10 cellular contexts compared by ENCODE assay signal in the genomic region with DNA sequence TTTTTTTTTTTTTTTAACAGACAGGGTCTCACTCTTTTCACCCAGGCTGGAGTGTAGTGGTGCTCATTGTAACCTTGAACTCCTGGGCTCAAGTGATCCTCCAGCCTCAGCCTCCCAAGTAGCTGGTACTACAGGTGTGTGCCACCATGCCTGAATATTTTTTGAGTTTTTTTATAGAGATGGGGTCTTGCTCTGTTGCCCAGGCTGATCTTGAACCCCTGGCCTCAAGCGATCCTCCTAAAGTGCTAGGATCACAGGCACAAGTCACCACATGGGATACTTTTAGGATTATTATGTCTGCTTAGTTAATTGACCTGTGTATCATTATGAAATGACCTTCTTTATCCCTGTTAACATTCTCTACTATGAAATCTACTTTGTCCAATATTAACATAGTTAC. TPM values are rescaled to one million over a fixed set of nuclear protein-coding genes. Genes with fewer than 3 reads are reported as not detected.
DNase-seq lines count a peak whose midpoint lies in the region; ATAC-seq, FAIRE-seq and TF ChIP-seq lines count a peak whose summit lies in the region.
"Had no signal": no experiment of that assay in that cellular context is flagged by ENCODE, and none has a peak within 500 bp of the region (broad histone marks: within the 10 kb centered on the region; RNA-seq: fewer than 3 reads in every experiment).

No MANE protein-coding gene starts in this region.

- H3K4me1 ChIP-seq in HEK293 (ENCODE audit: control insufficient read depth, insufficient read depth, low read length) = no peaks in the 10 kb centered on the region
- H3K4me1 ChIP-seq in GM12878 (ENCODE audit: control insufficient read depth, insufficient read depth, low read length) = no peaks in the 10 kb centered on the region; the same call in 1 of the 2 replicates

- no peaks in the 10 kb centered on the region for H3K79me2 ChIP-seq in GM12878 (ENCODE audit: control insufficient read depth, insufficient read depth, low read length)

- H3K36me3 ChIP-seq in HEK293 (ENCODE audit: control insufficient read depth in 2 of 2, insufficient read depth in 1 of 2, low read length in 2 of 2) (no peaks in the 10 kb centered on the region), GM12878 (ENCODE audit: control insufficient read depth in 2 of 2, insufficient read depth in 2 of 2, low read length in 1 of 2) (no peaks in the 10 kb centered on the region)

- no peaks in the 10 kb centered on the region for H3K36me3 Mint-ChIP-seq in activated naive CD4-positive, alpha-beta T cell treated with anti-CD3 and anti-CD28 coated beads, Interleukin-2, amount 10 ng/mL, durations not matched to agents 7 days and 5 days
- H3K36me3 Mint-ChIP-seq in stimulated activated memory B cell treated with anti-CD40 and anti-IgM and Interleukin-4, amounts not matched to agents 10 μg/mL and 1 μg/mL and 100 μg/mL, for 72 hours = no peaks in the 10 kb centered on the region
- H3K36me3 Mint-ChIP-seq in activated T-helper 1 cell treated with anti-CD3 and anti-CD28 coated beads, Interleukin-12 subunit alpha, Interleukin-12 subunit beta, Interleukin-2, Interleukin-4 antibody, amounts not matched to agents 30 ng/mL and 10 ng/mL and 1 ng/mL, durations not matched to agents 14 hours and 24 hours and 36 hours (ENCODE audit: low read depth) = peaks cover 9% of the 10 kb centered on the region

- FAIRE-seq in GM12878 (lab: Jason Lieb, UNC) = no peak

- peak; percentile 10 for DNase-seq in activated naive CD4-positive, alpha-beta T cell treated with anti-CD3 and anti-CD28 coated beads, Interleukin-2, amount 10 ng/mL, durations not matched to agents 7 days and 5 days
- no peak for DNase-seq in activated naive CD4-positive, alpha-beta T cell treated with anti-CD3 and anti-CD28 coated beads, Interleukin-2, amount 50 U/mL, for 16 hours
- DNase-seq in GM12878 (ENCODE audit: low read depth, low spot score) = no peak
- no peak for DNase-seq in GM20000 (ENCODE audit: low spot score)
- DNase-seq in activated T-helper 1 cell treated with anti-CD3 and anti-CD28 coated beads, Interleukin-12 subunit alpha, Interleukin-12 subunit beta, Interleukin-2, Interleukin-4 antibody, amounts not matched to agents 30 ng/mL and 10 ng/mL and 1 ng/mL, durations not matched to agents 14 hours and 24 hours and 36 hours (ENCODE audit: low spot score) = no peak
- DNase-seq: NCI-H524 treated with DMSO at 0.1 percent for 48 hours, SIG-M5 had no signal

- BruUV-seq in GM12878 (replicated peaks; lab: Mats Ljungman, UMichigan) = no TSS peak

- RAD21 ChIA-PET in GM12878 (lab: Charles Lee; ENCODE audit: unreplicated experiment) = interaction anchor here (0.6 to 5.2 kb wide), 34 partner anchors 11 to 791 kb away, joined by 3 to 95 read pairs (median 8); partner anchors contain the start of genes DYRK3, IKBKE and RASSF5

- H4K20me1 ChIP-seq in GM12878 (ENCODE audit: control insufficient read depth, insufficient read depth) = no peaks in the 10 kb centered on the region

- SMC1A ChIA-PET in GM12878 (lab: Charles Lee; ENCODE audit: uncharacterized antibody, unreplicated experiment) = interaction anchor here (0.7 to 10.8 kb wide), 35 partner anchors 9 to 367 kb away, joined by 3 to 311 read pairs (median 6); partner anchors contain the start of gene DYRK3

- H3K27ac Mint-ChIP-seq in activated naive CD4-positive, alpha-beta T cell treated with anti-CD3 and anti-CD28 coated beads, Interleukin-2, amount 10 ng/mL, durations not matched to agents 7 days and 5 days = no peak overlapping the region
- H3K27ac Mint-ChIP-seq in stimulated activated memory B cell treated with anti-CD40 and anti-IgM and Interleukin-4, amounts not matched to agents 10 μg/mL and 1 μg/mL and 100 μg/mL, for 72 hours = peak overlapping the region; percentile 73
- H3K27ac Mint-ChIP-seq in activated T-helper 1 cell treated with anti-CD3 and anti-CD28 coated beads, Interleukin-12 subunit alpha, Interleukin-12 subunit beta, Interleukin-2, Interleukin-4 antibody, amounts not matched to agents 30 ng/mL and 10 ng/mL and 1 ng/mL, durations not matched to agents 14 hours and 24 hours and 36 hours = no peak overlapping the region

- no peaks in the 10 kb centered on the region for H3K9me3 Mint-ChIP-seq in activated naive CD4-positive, alpha-beta T cell treated with anti-CD3 and anti-CD28 coated beads, Interleukin-2, amount 10 ng/mL, durations not matched to agents 7 days and 5 days
- H3K9me3 Mint-ChIP-seq in stimulated activated memory B cell treated with anti-CD40 and anti-IgM and Interleukin-4, amounts not matched to agents 10 μg/mL and 1 μg/mL and 100 μg/mL, for 72 hours = no peaks in the 10 kb centered on the region
- H3K9me3 Mint-ChIP-seq in activated T-helper 1 cell treated with anti-CD3 and anti-CD28 coated beads, Interleukin-12 subunit alpha, Interleukin-12 subunit beta, Interleukin-2, Interleukin-4 antibody, amounts not matched to agents 30 ng/mL and 10 ng/mL and 1 ng/mL, durations not matched to agents 14 hours and 24 hours and 36 hours = no peaks in the 10 kb centered on the region

- no peak overlapping the region for H3K4me2 ChIP-seq in GM12878 (ENCODE audit: control insufficient read depth, insufficient read depth)

- no peak for TF ChIP-seq POLR2A in GM12878 (IDR thresholded peaks at IDR 0.05; ENCODE audit: low read depth, low read length)

- H3K27ac ChIP-seq in HEK293 (ENCODE audit: extremely low read depth, low read depth, low read length) (no peak overlapping the region), GM12878 (ENCODE audit: control insufficient read depth, insufficient read depth) (no peak overlapping the region)
- H3K27ac ChIP-seq: HL-60 had no signal

- CTCF ChIA-PET in activated naive CD4-positive, alpha-beta T cell treated with anti-CD3 and anti-CD28 coated beads, Interleukin-2, amount 10 ng/mL, durations not matched to agents 7 days and 5 days (lab: Charles Lee) = interaction anchor here (0.6 to 10.1 kb wide), 36 partner anchors 8 to 1320 kb away, joined by 3 to 255 read pairs (median 5); partner anchors contain the start of gene EIF2D
- CTCF ChIA-PET in HEK293 (lab: Yijun Ruan, JAX) = interaction anchor here (0.6 to 6.5 kb wide), 45 partner anchors 9 to 824 kb away, joined by 3 to 94 read pairs (median 4); partner anchors contain the start of genes DYRK3 and RASSF5
- CTCF ChIA-PET in GM12878 (lab: Yijun Ruan, JAX) = interaction anchor here (0.6 to 9.4 kb wide), 42 partner anchors 11 to 478 kb away, joined by 3 to 440 read pairs (median 8); partner anchors contain the start of genes DYRK3, EIF2D and IKBKE

- no peak for TF ChIP-seq EP300 in GM12878 (IDR thresholded peaks at IDR 0.05; ENCODE audit: borderline replicate concordance in 1 of 2, control insufficient read depth in 1 of 2, low read depth in 2 of 2, low read length in 2 of 2)

- in situ Hi-C loops in GM12878 (cut with MboI) = loop anchor here (5.0 kb wide), 1 partner anchor 37 kb away; no protein-coding TSS in a partner anchor

- no peaks in the 10 kb centered on the region for H3K27me3 Mint-ChIP-seq in activated naive CD4-positive, alpha-beta T cell treated with anti-CD3 and anti-CD28 coated beads, Interleukin-2, amount 10 ng/mL, durations not matched to agents 7 days and 5 days
- no peaks in the 10 kb centered on the region for H3K27me3 Mint-ChIP-seq in stimulated activated memory B cell treated with anti-CD40 and anti-IgM and Interleukin-4, amounts not matched to agents 10 μg/mL and 1 μg/mL and 100 μg/mL, for 72 hours
- H3K27me3 Mint-ChIP-seq in activated T-helper 1 cell treated with anti-CD3 and anti-CD28 coated beads, Interleukin-12 subunit alpha, Interleukin-12 subunit beta, Interleukin-2, Interleukin-4 antibody, amounts not matched to agents 30 ng/mL and 10 ng/mL and 1 ng/mL, durations not matched to agents 14 hours and 24 hours and 36 hours (ENCODE audit: insufficient read depth) = peaks cover 2% of the 10 kb centered on the region

- no peak overlapping the region for H3K4me3 Mint-ChIP-seq in activated naive CD4-positive, alpha-beta T cell treated with anti-CD3 and anti-CD28 coated beads, Interleukin-2, amount 10 ng/mL, durations not matched to agents 7 days and 5 days
- no peak overlapping the region for H3K4me3 Mint-ChIP-seq in stimulated activated memory B cell treated with anti-CD40 and anti-IgM and Interleukin-4, amounts not matched to agents 10 μg/mL and 1 μg/mL and 100 μg/mL, for 72 hours
- no peak overlapping the region for H3K4me3 Mint-ChIP-seq in activated T-helper 1 cell treated with anti-CD3 and anti-CD28 coated beads, Interleukin-12 subunit alpha, Interleukin-12 subunit beta, Interleukin-2, Interleukin-4 antibody, amounts not matched to agents 30 ng/mL and 10 ng/mL and 1 ng/mL, durations not matched to agents 14 hours and 24 hours and 36 hours

- 96% methylated on average over 1 of the region's 1 CpG for WGBS in GM12878 (ENCODE audit: insufficient coverage, insufficient replicate concordance, low lambda C conversion rate, missing lambda C conversion rate)

- no peak overlapping the region for H3K9ac ChIP-seq in GM12878 (ENCODE audit: control insufficient read depth, insufficient read depth, low read length)

- peaks cover 19% of the 10 kb centered on the region for H3K4me1 Mint-ChIP-seq in activated naive CD4-positive, alpha-beta T cell treated with anti-CD3 and anti-CD28 coated beads, Interleukin-2, amount 10 ng/mL, durations not matched to agents 7 days and 5 days
- peaks cover 7% of the 10 kb centered on the region for H3K4me1 Mint-ChIP-seq in stimulated activated memory B cell treated with anti-CD40 and anti-IgM and Interleukin-4, amounts not matched to agents 10 μg/mL and 1 μg/mL and 100 μg/mL, for 72 hours
- peaks cover 35% of the 10 kb centered on the region for H3K4me1 Mint-ChIP-seq in activated T-helper 1 cell treated with anti-CD3 and anti-CD28 coated beads, Interleukin-12 subunit alpha, Interleukin-12 subunit beta, Interleukin-2, Interleukin-4 antibody, amounts not matched to agents 30 ng/mL and 10 ng/mL and 1 ng/mL, durations not matched to agents 14 hours and 24 hours and 36 hours (ENCODE audit: low read depth)

- no peak overlapping the region for H2AFZ ChIP-seq in GM12878 (ENCODE audit: control insufficient read depth, low read depth, low read length)

- peak; percentile 15; the same call in 2 of the 3 replicates for ATAC-seq in GM12878
- no peak for ATAC-seq in stimulated activated memory B cell treated with anti-CD40 and anti-IgM and Interleukin-4, amounts not matched to agents 10 μg/mL and 1 μg/mL and 100 μg/mL, for 72 hours

- no peak overlapping the region for H3K4me3 ChIP-seq in HEK293 (ENCODE audit: low read depth, low read length)
- no peak overlapping the region for H3K4me3 ChIP-seq in GM12878

- no peaks in the 10 kb centered on the region for H3K27me3 ChIP-seq in GM12878 (replicated peaks in 1 of 2; ENCODE audit: control insufficient read depth in 2 of 2, insufficient read depth in 2 of 2, low read length in 1 of 2)

- H3K9me3 ChIP-seq in HEK293 (ENCODE audit: control insufficient read depth, insufficient read depth, low read depth, low read length) = no peaks in the 10 kb centered on the region
- no peaks in the 10 kb centered on the region for H3K9me3 ChIP-seq in GM12878 (replicated peaks; ENCODE audit: control insufficient read depth, insufficient read depth, low read length)

- POLR2A ChIA-PET in HEK293 (lab: Yijun Ruan, JAX) (interaction anchor here (0.7 kb wide), 1 partner anchor 1415 kb away, joined by 8 read pairs; no protein-coding TSS in a partner anchor), GM12878 (lab: Charles Lee) (interaction anchor here (0.6 to 2.6 kb wide), 14 partner anchors 10 to 533 kb away, joined by 3 to 24 read pairs (median 4); no protein-coding TSS in a partner anchor)

- intact Hi-C loops in GM12878 (cut with micrococcal nuclease; ENCODE audit: unreplicated experiment) = loop anchor here (1.0 to 2.0 kb wide), 2 partner anchors 38 to 67 kb away; no protein-coding TSS in a partner anchor
- intact Hi-C loops in activated T-helper 1 cell treated with anti-CD3 and anti-CD28 coated beads, Interleukin-12 subunit alpha, Interleukin-12 subunit beta, Interleukin-2, Interleukin-4 antibody, amounts not matched to agents 30 ng/mL and 10 ng/mL and 1 ng/mL, durations not matched to agents 14 hours and 24 hours and 36 hours (cut with micrococcal nuclease) = loop anchor here (1.0 to 2.0 kb wide), 5 partner anchors 11 to 119 kb away; no protein-coding TSS in a partner anchor

- TF ChIP-seq RAD21 in GM12878 (IDR thresholded peaks at IDR 0.05; ENCODE audit: insufficient read depth, low read depth, low read length) = no peak

- TF ChIP-seq CTCF in HEK293 (tag by site-specific recombination; IDR thresholded peaks at IDR 0.05) (no peak), GM12878 (IDR thresholded peaks at IDR 0.05 in 2 of 3, conservative IDR thresholded peaks at IDR 0.05 in 1 of 3; ENCODE audit: control insufficient read depth in 2 of 3, extremely low read depth in 1 of 3, insufficient read depth in 1 of 3, low read depth in 3 of 3, low read length in 3 of 3) (no peak), GM20000 (IDR thresholded peaks at IDR 0.05; ENCODE audit: extremely low read depth, missing control alignments) (no peak)

RNA-seq across cellular contexts. Expression of gene RASSF5, which starts 38.0 kb away (rescaled TPM):
- 56.7 and 60.6 TPM in 2 replicates for total RNA-seq in GM12878 (2013; cell fraction: nucleolus; rRNA removed)
- total RNA-seq in GM12878 (2014; rRNA removed) (64.1 and 68.2 TPM in 2 replicates), GM12878 (2014; rRNA removed; fragmentation: Illumina TruSeq; extraction: Trizol) (48.5 and 49.2 TPM in 2 replicates), GM12878 (2021) (82.5 and 85.6 TPM in 2 replicates)
- polyA plus RNA-seq in GM12878 (2011; ENCODE audit: low read depth) = 30.6 TPM
- polyA plus RNA-seq in GM12878 (2011; rRNA removed) (61.4 and 77.1 TPM in 2 replicates), GM12878 (2014; fragmentation: Illumina TruSeq; extraction: Trizol) (79.7 and 89.6 TPM in 2 replicates), GM12878 (2014; fragmentation: Nextera tagmentation; extraction: Ambion mirVana) (10 to 100 TPM; 14.0 to 25.4 TPM), GM12878 (2014; rRNA removed) (71.3 and 74.2 TPM in 2 replicates), GM12878 (2016; fragmentation: Nextera tagmentation; extraction: Ambion mirVana) (10 to 100 TPM; 63.2 to 69.5 TPM)
- 82.5 and 102 TPM in 2 replicates for polyA plus RNA-seq in GM12878 (2011; cell fraction: cytosol; rRNA removed)
- 114 and 118 TPM in 2 replicates for polyA plus RNA-seq in GM12878 (2011; cell fraction: nucleus; rRNA removed)
- 45.3 and 54.0 TPM in 2 replicates for polyA plus RNA-seq in GM12878 (2012)
- 118 and 125 TPM in 2 replicates for polyA minus RNA-seq in GM12878 (2011; rRNA and poly(A)+ RNA removed)
- 40.6 and 42.9 TPM in 2 replicates for polyA minus RNA-seq in GM12878 (2011; cell fraction: cytosol; rRNA and poly(A)+ RNA removed)
- 46.9 and 71.1 TPM in 2 replicates for polyA minus RNA-seq in GM12878 (2011; cell fraction: nucleus; rRNA and poly(A)+ RNA removed)
- 220 and 221 TPM in 2 replicates for total RNA-seq in activated T-helper 1 cell treated with anti-CD3 and anti-CD28 coated beads, Interleukin-12 subunit alpha, Interleukin-12 subunit beta, Interleukin-2, Interleukin-4 antibody, amounts not matched to agents 30 ng/mL and 10 ng/mL and 1 ng/mL, durations not matched to agents 14 hours and 24 hours and 36 hours
